Comparison of ENCODE assay signal across 17 cellular contexts in genomic region chr1:22860414-22860800, GRCh38.
A peak's percentile ranks its signal among the peaks of the same experiment; 100 is the strongest.
DNase-seq lines count a peak whose midpoint lies in the region; ATAC-seq and TF ChIP-seq lines count a peak whose summit lies in the region.
"Had no signal": no experiment of that assay in that cellular context is flagged by ENCODE, and none has a peak within 500 bp of the region (broad histone marks: within the 10 kb centered on the region; RNA-seq: fewer than 3 reads in every experiment).

No MANE protein-coding gene starts in this region.

- DNase-seq in DMS 273 (lab: John Stamatoyannopoulos, UW; ENCODE audit: unreplicated experiment): peak; percentile 64
- no peak for DNase-seq in Karpas-422
- no peak for DNase-seq in neural progenitor cell (ENCODE audit: low spot score)
- no peak for DNase-seq in immature natural killer cell
- no peak for DNase-seq in NCI-H2227 treated with DMSO at 0.1 percent for 48 hours (lab: John Stamatoyannopoulos, UW)
- no peak for DNase-seq in NCI-H345 treated with DMSO at 0.1 percent for 48 hours (lab: John Stamatoyannopoulos, UW; ENCODE audit: unreplicated experiment)
- DNase-seq: 8988T; AML-193; Caco-2; CD8-positive, alpha-beta memory T cell; DMS79; H7 had no signal

- H3K4me3 Mint-ChIP-seq in brain: no peak overlapping the region
- H3K4me3 Mint-ChIP-seq in neural progenitor cell: peak overlapping the region; percentile 13
- H3K4me3 Mint-ChIP-seq in immature natural killer cell: no peak overlapping the region
- H3K4me3 Mint-ChIP-seq: CD8-positive, alpha-beta memory T cell; GM23338 had no signal

- no peaks in the 10 kb centered on the region for H3K9me3 Mint-ChIP-seq in brain
- H3K9me3 Mint-ChIP-seq in neural progenitor cell: no peaks in the 10 kb centered on the region
- H3K9me3 Mint-ChIP-seq in immature natural killer cell: no peaks in the 10 kb centered on the region
- H3K9me3 Mint-ChIP-seq: CD8-positive, alpha-beta memory T cell; GM23338 had no signal

- no peaks in the 10 kb centered on the region for H3K36me3 ChIP-seq in Karpas-422 (ENCODE audit: insufficient read depth, low read length)
- H3K36me3 ChIP-seq in neural progenitor cell: no peaks in the 10 kb centered on the region
- H3K36me3 ChIP-seq: BLaER1 had no signal

- H3K36me3 Mint-ChIP-seq in brain: peaks cover 21% of the 10 kb centered on the region
- H3K36me3 Mint-ChIP-seq in neural progenitor cell: peaks cover 10% of the 10 kb centered on the region
- no peaks in the 10 kb centered on the region for H3K36me3 Mint-ChIP-seq in immature natural killer cell
- H3K36me3 Mint-ChIP-seq: CD8-positive, alpha-beta memory T cell had no signal

- H2AFZ ChIP-seq in Karpas-422 (ENCODE audit: low read length): no peak overlapping the region
- H2AFZ ChIP-seq in neural progenitor cell (replicated peaks): no peak overlapping the region
- H2AFZ ChIP-seq: GM23338 had no signal

- H3K4me3 ChIP-seq in Karpas-422 (ENCODE audit: low read length) (no peak overlapping the region), neural progenitor cell (no peak overlapping the region)
- H3K4me3 ChIP-seq: BLaER1, GM12878, GM23338 had no signal

- ATAC-seq in GM21423 (IDR thresholded peaks at IDR 0.05; ENCODE audit: unreplicated experiment): no peak
- ATAC-seq: GM12878, GM23338 had no signal

- H3K27me3 ChIP-seq in Karpas-422 (ENCODE audit: low read length): no peaks in the 10 kb centered on the region
- H3K27me3 ChIP-seq in neural progenitor cell: no peaks in the 10 kb centered on the region
- H3K27me3 ChIP-seq: BLaER1 had no signal

- H3K27me3 Mint-ChIP-seq in brain (peaks cover 3% of the 10 kb centered on the region), neural progenitor cell (ENCODE audit: insufficient read depth, low read depth) (peaks cover under 1% of the 10 kb centered on the region), immature natural killer cell (ENCODE audit: low read depth in 3 of 3) (peaks cover 0 to 3% (median 1%) of the 10 kb centered on the region in 3 donors)

- H3K4me1 Mint-ChIP-seq in brain: peaks cover 18% of the 10 kb centered on the region
- H3K4me1 Mint-ChIP-seq in neural progenitor cell: peaks cover 10% of the 10 kb centered on the region
- H3K4me1 Mint-ChIP-seq in immature natural killer cell: no peaks in the 10 kb centered on the region
- H3K4me1 Mint-ChIP-seq: CD8-positive, alpha-beta memory T cell had no signal

- H3K4me2 ChIP-seq in Karpas-422 (ENCODE audit: low read depth, low read length, poor library complexity, severe bottlenecking): peak overlapping the region; percentile 37
- H3K4me2 ChIP-seq in neural progenitor cell: no peak overlapping the region
- H3K4me2 ChIP-seq: BLaER1, GM23338 had no signal

- no peaks in the 10 kb centered on the region for H3K9me3 ChIP-seq in Karpas-422 (ENCODE audit: low read length)
- H3K9me3 ChIP-seq in neural progenitor cell (ENCODE audit: low read depth): no peaks in the 10 kb centered on the region
- H3K9me3 ChIP-seq: BLaER1, Caco-2 had no signal

- H3K9me2 ChIP-seq in Karpas-422 (replicated peaks; ENCODE audit: insufficient read depth, low read length): no peaks in the 10 kb centered on the region

- peaks cover 81% of the 10 kb centered on the region for H3K4me1 ChIP-seq in Karpas-422 (ENCODE audit: low read length)
- peaks cover 4% of the 10 kb centered on the region for H3K4me1 ChIP-seq in neural progenitor cell
- H3K4me1 ChIP-seq: BLaER1, Caco-2 had no signal

- H3K27ac Mint-ChIP-seq in brain (peak overlapping the region; percentile 57 to 82 (median 62)), neural progenitor cell (no peak overlapping the region), immature natural killer cell (no peak overlapping the region)
- H3K27ac Mint-ChIP-seq: GM23338 had no signal

- H3F3A ChIP-seq in neural progenitor cell (ENCODE audit: low read depth): no peaks in the 10 kb centered on the region

- H3K79me2 ChIP-seq in Karpas-422 (ENCODE audit: low read length): no peaks in the 10 kb centered on the region
- no peaks in the 10 kb centered on the region for H3K79me2 ChIP-seq in neural progenitor cell (ENCODE audit: low read depth)

- peak overlapping the region; percentile 23; the same call in 1 of the 2 replicates for H3K9ac ChIP-seq in Karpas-422 (ENCODE audit: low read length)
- H3K9ac ChIP-seq in neural progenitor cell: no peak overlapping the region
- H3K9ac ChIP-seq: BLaER1 had no signal

- H3K27ac ChIP-seq in Karpas-422 (ENCODE audit: low read length) (peak overlapping the region; percentile 89), neural progenitor cell (no peak overlapping the region)
- H3K27ac ChIP-seq: BLaER1 had no signal

- TF ChIP-seq CTCF in brain (conservative IDR thresholded peaks at IDR 0.05) (no peak), neural progenitor cell (IDR thresholded peaks at IDR 0.05) (no peak)

- no peaks in the 10 kb centered on the region for H4K20me1 ChIP-seq in Karpas-422 (ENCODE audit: insufficient read depth, low read depth, low read length)
- H4K20me1 ChIP-seq in neural progenitor cell (ENCODE audit: low read depth): peaks cover 6% of the 10 kb centered on the region
- H4K20me1 ChIP-seq: BLaER1 had no signal

Comparison
In these comparisons a context has a peak if more than half of its experiments do, and no peak if none do; other contexts are left out.
1. H3K27ac Mint-ChIP-seq: peak in brain (5 of 5); none in neural progenitor cell (single experiment) and immature natural killer cell (0 of 6).